ENCODE assay signal across 38 cellular contexts in genomic region chr18:61340148-61340547, GRCh38. TPM values are rescaled to one million over a fixed set of nuclear protein-coding genes. Genes with fewer than 3 reads are reported as not detected.
"Had no signal": no experiment of that assay in that cellular context is flagged by ENCODE, and none has a peak within 500 bp of the region (broad histone marks: within the 10 kb centered on the region; RNA-seq: fewer than 3 reads in every experiment).

No MANE protein-coding gene starts in this region.

- DNase-seq: activated CD4-positive, alpha-beta T cell treated with anti-CD3 and anti-CD28 coated beads for 36 hours; activated CD4-positive, alpha-beta T cell treated with anti-CD3 and anti-CD28 coated beads, Interleukin-2, amount 10 ng/mL, durations not matched to agents 7 days and 5 days; activated CD4-positive, alpha-beta T cell treated with anti-CD3 and anti-CD28 coated beads, Interleukin-2, amount 50 U/mL, for 48 hours; activated CD8-positive, alpha-beta T cell treated with anti-CD3 and anti-CD28 coated beads, Interleukin-2, amount 10 ng/mL, durations not matched to agents 7 days and 5 days; activated gamma-delta T cell; activated naive CD4-positive, alpha-beta T cell treated with Interleukin-2 at 50 U/mL for 16 hours; activated naive CD8-positive, alpha-beta T cell treated with anti-CD3 and anti-CD28 coated beads, Interleukin-2, amount 10 ng/mL, durations not matched to agents 7 days and 5 days; activated T-cell treated with anti-CD3 and anti-CD28 coated beads, Interleukin-2, amount 50 U/mL, for 24 hours; amygdala; body of pancreas; MM.1S; MV-4-11; NCI-H1092; NCI-H1436 treated with DMSO at 0.1 percent for 48 hours; NCI-H1694 treated with DMSO at 0.1 percent for 48 hours; NCI-H2029; NCI-H2107; NCI-H226; NCI-H446 treated with DMSO at 0.1 percent for 48 hours; NCI-H524; NCI-H69; NCI-H82; NK-92 treated with Interleukin-12 subunit alpha and Interleukin-12 subunit beta, amount 100 ng/mL, for 24 hours; PC-3; Peyer's patch; RPMI8226; SHP77 treated with DMSO at 0.1 percent for 48 hours; SK-N-SH had no signal

- H3K4me1 Mint-ChIP-seq: activated CD4-positive, alpha-beta T cell treated with anti-CD3 and anti-CD28 coated beads for 36 hours; activated CD4-positive, alpha-beta T cell treated with anti-CD3 and anti-CD28 coated beads, Interleukin-2, amount 10 ng/mL, durations not matched to agents 7 days and 5 days; activated naive CD4-positive, alpha-beta T cell treated with anti-CD3 and anti-CD28 coated beads, Interleukin-2, amount 50 U/mL, for 24 hours; activated naive CD8-positive, alpha-beta T cell treated with anti-CD3 and anti-CD28 coated beads, Interleukin-2, amount 10 ng/mL, durations not matched to agents 7 days and 5 days had no signal

- H3K4me3 Mint-ChIP-seq: activated CD4-positive, alpha-beta T cell treated with anti-CD3 and anti-CD28 coated beads for 36 hours; activated CD4-positive, alpha-beta T cell treated with anti-CD3 and anti-CD28 coated beads, Interleukin-2, amount 10 ng/mL, durations not matched to agents 7 days and 5 days; activated CD8-positive, alpha-beta T cell treated with anti-CD3 and anti-CD28 coated beads, Interleukin-2, amount 10 ng/mL, durations not matched to agents 7 days and 5 days; activated naive CD4-positive, alpha-beta T cell treated with anti-CD3 and anti-CD28 coated beads, Interleukin-2, amount 50 U/mL, for 24 hours; activated naive CD8-positive, alpha-beta T cell treated with anti-CD3 and anti-CD28 coated beads, Interleukin-2, amount 10 ng/mL, durations not matched to agents 7 days and 5 days; activated T-cell treated with anti-CD3 and anti-CD28 coated beads, Interleukin-2, amount 50 U/mL, for 24 hours; T-helper 1 cell treated with Interleukin-12 subunit alpha and Interleukin-12 subunit beta and Interleukin-4 antibody, amounts not matched to agents 30 μg/mL and 1 μg/mL, for 36 hours; T-helper 2 cell treated with Interferon-gamma antibody and Interleukin-4, amounts not matched to agents 5 μg/mL and 100 μg/mL, for 36 hours had no signal

- H3K9ac ChIP-seq: KMS-11, SK-N-SH had no signal

- ATAC-seq: activated CD4-positive, alpha-beta T cell treated with anti-CD3 and anti-CD28 coated beads for 36 hours; activated CD4-positive, CD25-positive, alpha-beta regulatory T cell treated with anti-CD3 and anti-CD28 coated beads, Interleukin-2, amount 50 U/mL, for 24 hours; activated CD8-positive, alpha-beta T cell treated with anti-CD3 and anti-CD28 coated beads, Interleukin-2, amount 10 ng/mL, durations not matched to agents 7 days and 5 days; body of pancreas; PC-3 had no signal

- H3K4me1 ChIP-seq: body of pancreas, breast epithelium, Peyer's patch, SJSA1 had no signal

- H3K27ac Mint-ChIP-seq: activated CD4-positive, alpha-beta T cell treated with anti-CD3 and anti-CD28 coated beads for 36 hours; activated CD4-positive, alpha-beta T cell treated with anti-CD3 and anti-CD28 coated beads, Interleukin-2, amount 10 ng/mL, durations not matched to agents 7 days and 5 days; activated CD8-positive, alpha-beta T cell treated with anti-CD3 and anti-CD28 coated beads, Interleukin-2, amount 10 ng/mL, durations not matched to agents 7 days and 5 days; activated naive CD4-positive, alpha-beta T cell treated with anti-CD3 and anti-CD28 coated beads, Interleukin-2, amount 50 U/mL, for 24 hours; activated naive CD8-positive, alpha-beta T cell treated with anti-CD3 and anti-CD28 coated beads, Interleukin-2, amount 10 ng/mL, durations not matched to agents 7 days and 5 days; activated T-cell treated with anti-CD3 and anti-CD28 coated beads, Interleukin-2, amount 50 U/mL, for 24 hours; activated T-helper 2 cell treated with anti-CD3 and anti-CD28 coated beads, Interferon-gamma antibody, Interleukin-2, Interleukin-4, amounts not matched to agents 10 μg/mL and 5 μg/mL and 100 μg/mL, durations not matched to agents 14 hours and 24 hours and 36 hours; T-helper 1 cell treated with Interleukin-12 subunit alpha and Interleukin-12 subunit beta and Interleukin-4 antibody, amounts not matched to agents 30 μg/mL and 1 μg/mL, for 36 hours; T-helper 2 cell treated with Interferon-gamma antibody and Interleukin-4, amounts not matched to agents 5 μg/mL and 100 μg/mL, for 36 hours had no signal

- H3K27me3 ChIP-seq: body of pancreas, Peyer's patch had no signal

- H3K9me3 ChIP-seq: body of pancreas, breast epithelium, Peyer's patch, SJSA1, SK-N-SH had no signal

- H3K36me3 ChIP-seq: breast epithelium, Peyer's patch, SJSA1 had no signal

- H3K4me3 ChIP-seq: body of pancreas, breast epithelium, Peyer's patch, SJSA1 had no signal

- H3K9me3 Mint-ChIP-seq: activated CD4-positive, alpha-beta T cell treated with anti-CD3 and anti-CD28 coated beads, Interleukin-2, amount 10 ng/mL, durations not matched to agents 7 days and 5 days; activated naive CD4-positive, alpha-beta T cell treated with anti-CD3 and anti-CD28 coated beads, Interleukin-2, amount 50 U/mL, for 24 hours; activated naive CD8-positive, alpha-beta T cell treated with anti-CD3 and anti-CD28 coated beads, Interleukin-2, amount 10 ng/mL, durations not matched to agents 7 days and 5 days; activated T-cell treated with anti-CD3 and anti-CD28 coated beads, Interleukin-2, amount 50 U/mL, for 24 hours; activated T-helper 2 cell treated with anti-CD3 and anti-CD28 coated beads, Interferon-gamma antibody, Interleukin-2, Interleukin-4, amounts not matched to agents 10 μg/mL and 5 μg/mL and 100 μg/mL, durations not matched to agents 14 hours and 24 hours and 36 hours; T-helper 1 cell treated with Interleukin-12 subunit alpha and Interleukin-12 subunit beta and Interleukin-4 antibody, amounts not matched to agents 30 μg/mL and 1 μg/mL, for 36 hours; T-helper 2 cell treated with Interferon-gamma antibody and Interleukin-4, amounts not matched to agents 5 μg/mL and 100 μg/mL, for 36 hours had no signal

- H3K27ac ChIP-seq: body of pancreas, breast epithelium, KMS-11, Peyer's patch, SJSA1 had no signal

- H3K36me3 Mint-ChIP-seq: activated naive CD4-positive, alpha-beta T cell treated with anti-CD3 and anti-CD28 coated beads, Interleukin-2, amount 50 U/mL, for 24 hours; activated naive CD8-positive, alpha-beta T cell treated with anti-CD3 and anti-CD28 coated beads, Interleukin-2, amount 10 ng/mL, durations not matched to agents 7 days and 5 days had no signal

RNA-seq across cellular contexts. Expression of gene CDH20, which starts 6.9 kb away (rescaled TPM):
- total RNA-seq: activated CD4-positive, alpha-beta T cell treated with anti-CD3 and anti-CD28 coated beads, Interleukin-2, amount 10 ng/mL, durations not matched to agents 7 days and 5 days; activated CD8-positive, alpha-beta T cell treated with anti-CD3 and anti-CD28 coated beads, Interleukin-2, amount 10 ng/mL, durations not matched to agents 7 days and 5 days; activated T-helper 2 cell treated with anti-CD3 and anti-CD28 coated beads, Interferon-gamma antibody, Interleukin-2, Interleukin-4, amounts not matched to agents 10 μg/mL and 5 μg/mL and 100 μg/mL, durations not matched to agents 14 hours and 24 hours and 36 hours; astrocyte; LHCN-M2; PC-3; SJSA1 had no signal
